ENCODE assay signal across 8 cellular contexts in genomic region chr16:71230122-71230845, GRCh38. TPM values are rescaled to one million over a fixed set of nuclear protein-coding genes. Genes with fewer than 3 reads are reported as not detected.
DNase-seq lines count a peak whose midpoint lies in the region; ATAC-seq and TF ChIP-seq lines count a peak whose summit lies in the region.

Gene HYDIN, minus strand, starts transcription at chr16:71230722. Its CDS starts 43,827 bp downstream, at chr16:71186895.

- TF ChIP-seq CTCF in chondrocyte (IDR thresholded peaks at IDR 0.05): no peak

- DNase-seq in NCI-H1694 (lab: John Stamatoyannopoulos, UW) (peak; percentile 18), NCI-H1694 treated with DMSO at 0.1 percent for 48 hours (lab: John Stamatoyannopoulos, UW) (no peak), NCI-H345 treated with DMSO at 0.1 percent for 48 hours (lab: John Stamatoyannopoulos, UW; ENCODE audit: unreplicated experiment) (peak; percentile 50), chondrocyte (ENCODE audit: low spot score) (peak; percentile 86), lung microvascular endothelial cell (ENCODE audit: low read depth in 2 of 2) (peak; percentile 21 to 55)
- no peak for DNase-seq in stimulated activated naive CD4-positive, alpha-beta T cell (lab: John Stamatoyannopoulos, UW)

- peaks cover 2% of the 10 kb centered on the region for H3K36me3 Mint-ChIP-seq in chondrocyte (ENCODE audit: low read depth)

- peaks cover 7% of the 10 kb centered on the region for H3K4me1 Mint-ChIP-seq in chondrocyte (ENCODE audit: low read depth)

- no peak for ATAC-seq in HG02884 (IDR thresholded peaks at IDR 0.05; ENCODE audit: unreplicated experiment)
- ATAC-seq in HG03095 (IDR thresholded peaks at IDR 0.05; ENCODE audit: unreplicated experiment): no peak

- peaks cover 12% of the 10 kb centered on the region for H3K27me3 Mint-ChIP-seq in chondrocyte (ENCODE audit: low read depth)

- peak within 1 kb of the TSS; percentile 75 for H3K4me3 Mint-ChIP-seq in chondrocyte (ENCODE audit: unreplicated experiment)

- peaks cover 23% of the 10 kb centered on the region for H3K9me3 Mint-ChIP-seq in chondrocyte (ENCODE audit: low read depth)

- no peak within 1 kb of the TSS for H3K27ac Mint-ChIP-seq in chondrocyte (ENCODE audit: unreplicated experiment)

RNA-seq across cellular contexts. Expression of gene HYDIN, which starts in this region (rescaled TPM):
- total RNA-seq in chondrocyte (not detected in 3 replicates), lung microvascular endothelial cell (not detected in 2 replicates)

Comparison
In these comparisons a context has a peak if more than half of its experiments do, and no peak if none do; other contexts are left out.
1. DNase-seq: peak in NCI-H1694 (single experiment) and NCI-H345 treated with DMSO at 0.1 percent for 48 hours (single experiment); none in NCI-H1694 treated with DMSO at 0.1 percent for 48 hours (single experiment) and stimulated activated naive CD4-positive, alpha-beta T cell (0 of 6).
2. Peak in DNase-seq in chondrocyte; RNA of the gene not detected or under 1 TPM.
3. Peak in DNase-seq in lung microvascular endothelial cell; RNA of the gene not detected or under 1 TPM.